10 cellular contexts compared by ENCODE assay signal in genomic region chr6:117168296-117169059, GRCh38.
"Had no signal": no experiment of that assay in that cellular context is flagged by ENCODE, and none has a peak within 500 bp of the region (broad histone marks: within the 10 kb centered on the region; RNA-seq: fewer than 3 reads in every experiment).

No MANE protein-coding gene starts in this region.

- H3K27me3 ChIP-seq: foreskin keratinocyte, neutrophil, upper lobe of right lung had no signal

- H3K4me3 ChIP-seq: dorsolateral prefrontal cortex, upper lobe of right lung had no signal

- H3K36me3 ChIP-seq: neutrophil, upper lobe of right lung had no signal

- H3K4me1 ChIP-seq: upper lobe of right lung had no signal

- H3K9me3 ChIP-seq: neutrophil, upper lobe of right lung had no signal

- ATAC-seq: naive thymus-derived CD4-positive, alpha-beta T cell had no signal

- H3K27ac ChIP-seq: dorsolateral prefrontal cortex, neutrophil, upper lobe of right lung had no signal

- DNase-seq: activated CD4-positive, alpha-beta T cell treated with anti-CD3 and anti-CD28 coated beads, Interleukin-2, amount 50 U/mL, for 4 hours; activated CD4-positive, CD25-positive, alpha-beta regulatory T cell treated with anti-CD3 and anti-CD28 coated beads, Interleukin-2, amount 50 U/mL, for 72 hours; activated T-cell treated with anti-CD3 and anti-CD28 coated beads, Interleukin-2, amount 50 U/mL, for 1 hour; dorsolateral prefrontal cortex; midbrain; naive thymus-derived CD4-positive, alpha-beta T cell; stimulated activated CD4-positive, alpha-beta T cell treated with anti-CD3 and anti-CD28 coated beads, Interleukin-2, amount 100 ng/mL, for 48 hours; upper lobe of right lung had no signal
